ENCODE assay signal across 26 cellular contexts in the genomic region with DNA sequence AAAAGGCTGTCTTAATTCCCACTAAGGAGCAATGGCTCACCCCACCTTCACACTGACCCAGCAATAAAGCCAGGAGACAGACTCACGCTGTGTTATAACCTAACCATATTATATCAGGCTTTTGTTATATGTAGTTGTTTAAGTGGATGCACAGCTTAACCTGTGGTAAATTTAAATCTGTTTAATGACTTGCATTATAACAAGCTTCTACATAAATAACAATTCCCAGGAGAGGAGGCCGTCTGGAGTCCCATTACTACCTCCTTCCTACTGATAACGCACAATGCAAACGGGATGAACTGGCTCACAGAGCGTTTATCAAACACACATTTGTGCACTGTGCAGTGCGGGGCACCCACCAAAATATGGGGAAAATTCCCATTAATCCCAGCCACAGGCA.
"Had no signal": no experiment of that assay in that cellular context is flagged by ENCODE, and none has a peak within 500 bp of the region (broad histone marks: within the 10 kb centered on the region; RNA-seq: fewer than 3 reads in every experiment).

No MANE protein-coding gene starts in this region.

- H3K27ac ChIP-seq: left ventricle myocardium inferior, neural progenitor cell, ovary, right atrium auricular region, right lobe of liver, stomach, testis, thyroid gland, transverse colon, upper lobe of left lung, vagina had no signal

- H3K9ac ChIP-seq: neural progenitor cell had no signal

- H3K36me3 ChIP-seq: left ventricle myocardium inferior, neural progenitor cell, ovary, right atrium auricular region, right lobe of liver, stomach, thyroid gland, transverse colon, upper lobe of left lung, vagina had no signal

- H3K9me3 Mint-ChIP-seq: mesothelial cell of epicardium; natural killer cell; nephron progenitor cell; neural progenitor cell; stimulated activated memory B cell treated with anti-CD40 and anti-IgM and Interleukin-4, amounts not matched to agents 10 μg/mL and 1 μg/mL and 100 μg/mL, for 72 hours had no signal

- H3K4me3 ChIP-seq: left ventricle myocardium inferior, lung, neural progenitor cell, ovary, right atrium auricular region, right lobe of liver, smooth muscle cell, stomach, testis, thyroid gland, transverse colon, upper lobe of left lung, vagina had no signal

- H3K27ac Mint-ChIP-seq: mesothelial cell of epicardium; naive B cell; natural killer cell; nephron progenitor cell; neural progenitor cell; progenitor cell of endocrine pancreas; stimulated activated memory B cell treated with anti-CD40 and anti-IgM and Interleukin-4, amounts not matched to agents 10 μg/mL and 1 μg/mL and 100 μg/mL, for 72 hours had no signal

- H3K9me3 ChIP-seq: left ventricle myocardium inferior, ovary, right atrium auricular region, right lobe of liver, stomach, testis, thyroid gland, transverse colon, upper lobe of left lung, vagina had no signal

- H3K36me3 Mint-ChIP-seq: mesothelial cell of epicardium; naive B cell; natural killer cell; neural progenitor cell; stimulated activated memory B cell treated with anti-CD40 and anti-IgM and Interleukin-4, amounts not matched to agents 10 μg/mL and 1 μg/mL and 100 μg/mL, for 72 hours had no signal

- H3K27me3 ChIP-seq: neural progenitor cell, ovary, right atrium auricular region, right lobe of liver, testis, thyroid gland, transverse colon, upper lobe of left lung, vagina had no signal

- H3K4me1 Mint-ChIP-seq: mesothelial cell of epicardium; naive B cell; natural killer cell; nephron progenitor cell; neural progenitor cell; stimulated activated memory B cell treated with anti-CD40 and anti-IgM and Interleukin-4, amounts not matched to agents 10 μg/mL and 1 μg/mL and 100 μg/mL, for 72 hours had no signal

- H3K4me1 ChIP-seq: left ventricle myocardium inferior, neural progenitor cell, right atrium auricular region, right lobe of liver, stomach, testis, thyroid gland, transverse colon, upper lobe of left lung, vagina had no signal

- DNase-seq: islet precursor cell; left ventricle myocardium inferior; mesendoderm; naive B cell; natural killer cell; nephron progenitor cell; ovary; right lobe of liver; stimulated activated CD4-positive, alpha-beta T cell treated with anti-CD3 and anti-CD28 coated beads, Interleukin-1b, Interleukin-23, amount 100 ng/mL, for 48 hours; stimulated activated CD4-positive, alpha-beta T cell treated with anti-CD3 and anti-CD28 coated beads, Interleukin-2, amount 100 ng/mL, for 48 hours; stimulated activated CD4-positive, alpha-beta T cell treated with anti-CD3 and anti-CD28 coated beads, Interleukin-4, amount 100 ng/mL, for 4 hours; stimulated activated CD8-positive, alpha-beta memory T cell treated with anti-CD3 and anti-CD28 coated beads, Interleukin-4, amount 100 ng/mL, for 48 hours; stimulated activated naive CD4-positive, alpha-beta T cell treated with Interleukin-2 at 50 U/mL for 16 hours; stomach; testis; thyroid gland; transverse colon; upper lobe of left lung had no signal

- H3K4me3 Mint-ChIP-seq: mesothelial cell of epicardium; naive B cell; natural killer cell; nephron progenitor cell; neural progenitor cell; stimulated activated memory B cell treated with anti-CD40 and anti-IgM and Interleukin-4, amounts not matched to agents 10 μg/mL and 1 μg/mL and 100 μg/mL, for 72 hours had no signal

- ATAC-seq: natural killer cell; right lobe of liver; stimulated activated memory B cell treated with anti-CD40 and anti-IgM and Interleukin-4, amounts not matched to agents 10 μg/mL and 1 μg/mL and 100 μg/mL, for 72 hours had no signal
